Comparison of ENCODE assay signal across 17 cellular contexts in genomic region chr1:24759492-24759891, GRCh38. TPM values are rescaled to one million over a fixed set of nuclear protein-coding genes. Genes with fewer than 3 reads are reported as not detected.
A peak's percentile ranks its signal among the peaks of the same experiment; 100 is the strongest.
DNase-seq lines count a peak whose midpoint lies in the region; ATAC-seq, FAIRE-seq and TF ChIP-seq lines count a peak whose summit lies in the region.
"Had no signal": no experiment of that assay in that cellular context is flagged by ENCODE, and none has a peak within 500 bp of the region (broad histone marks: within the 10 kb centered on the region; RNA-seq: fewer than 3 reads in every experiment).

No MANE protein-coding gene starts in this region.

- intact Hi-C loops in kidney (cut with DNase I), result no loop called here
- intact Hi-C loops in spleen (cut with DNase I; ENCODE audit: low total_unique reads), result no loop called here

- H3K36me3 ChIP-seq in HEK293 (ENCODE audit: control insufficient read depth in 2 of 2, insufficient read depth in 1 of 2, low read length in 2 of 2) (peaks cover 0 to 4% of the 10 kb centered on the region in 2 experiments; a peak in 1 of 3 replicates), kidney (ENCODE audit: control insufficient read depth in 1 of 2, insufficient read depth in 2 of 2, low read length in 2 of 2) (no peaks in the 10 kb centered on the region), spleen (no peaks in the 10 kb centered on the region)
- H3K36me3 ChIP-seq: HAP-1 had no signal

- WGBS in spleen, 5 donors, result 80 to 91% (median 89%) methylated on average over 5 of the region's 5 CpGs

- POLR2A ChIA-PET in HEK293 (lab: Yijun Ruan, JAX), result interaction anchor here (1.1 kb wide), 1 partner anchor 14 kb away, joined by 5 read pairs; the partner anchor contains the start of gene CLIC4

- H3K9me3 ChIP-seq in HEK293 (ENCODE audit: control insufficient read depth, insufficient read depth, low read depth, low read length), result no peaks in the 10 kb centered on the region
- H3K9me3 ChIP-seq in kidney (ENCODE audit: control insufficient read depth in 1 of 2, low read length in 2 of 2), result no peaks in the 10 kb centered on the region
- H3K9me3 ChIP-seq in spleen, result no peaks in the 10 kb centered on the region
- H3K9me3 ChIP-seq: HAP-1 had no signal

- DNase-seq in amniotic epithelial cell (ENCODE audit: low read depth) (peak; percentile 50), kidney (peak; percentile 26), spleen (peak; percentile 41), NCI-H187 (lab: John Stamatoyannopoulos, UW) (no peak)
- DNase-seq in activated effector memory CD4-positive, alpha-beta T cell treated with anti-CD3 and anti-CD28 coated beads, Interleukin-2, amount 50 U/mL, for 16 hours, result no peak
- DNase-seq: 8988T, AML-193, Calu3, DMS 273 treated with DMSO at 0.1 percent for 48 hours, HFFc6 had no signal

- no peaks in the 10 kb centered on the region for H3K27me3 ChIP-seq in spleen (replicated peaks in 1 of 7)
- H3K27me3 ChIP-seq: BLaER1 had no signal

- CTCF ChIA-PET in HEK293 (lab: Yijun Ruan, JAX), result no interaction called here

- no peak for TF ChIP-seq POLR2A in spleen (IDR thresholded peaks at IDR 0.05)

- H3K9ac ChIP-seq in kidney (ENCODE audit: low read length in 2 of 2), result no peak overlapping the region
- H3K9ac ChIP-seq: BLaER1, KMS-11 had no signal

- no peak for FAIRE-seq in kidney (lab: Jason Lieb, UNC)
- FAIRE-seq: H1 had no signal

- no peak for ATAC-seq in HG03045 (IDR thresholded peaks at IDR 0.05; ENCODE audit: unreplicated experiment)

- H3K4me1 ChIP-seq in HEK293 (ENCODE audit: control insufficient read depth, insufficient read depth, low read length) (peaks cover 2% of the 10 kb centered on the region; the same call in 1 of the 2 replicates), kidney (ENCODE audit: control insufficient read depth in 1 of 2, insufficient read depth in 1 of 2, low read depth in 1 of 2, low read length in 2 of 2) (peaks cover 2 to 8% of the 10 kb centered on the region in 2 donors), spleen (peaks cover 0 to 36% (median 10%) of the 10 kb centered on the region in 6 donors)

- H3K27ac ChIP-seq in HEK293 (ENCODE audit: extremely low read depth, low read depth, low read length) (no peak overlapping the region), kidney (ENCODE audit: low read depth in 2 of 2, low read length in 2 of 2) (no peak overlapping the region), spleen (no peak overlapping the region)
- H3K27ac ChIP-seq: BLaER1, HL-60, KMS-11 had no signal

- no peak overlapping the region for H3K4me3 ChIP-seq in HEK293 (ENCODE audit: low read depth, low read length)
- H3K4me3 ChIP-seq in kidney (ENCODE audit: low read length in 2 of 2), result no peak overlapping the region
- no peak overlapping the region for H3K4me3 ChIP-seq in spleen
- H3K4me3 ChIP-seq: BLaER1, HAP-1 had no signal

- TF ChIP-seq CTCF in HEK293 (tag by site-specific recombination; IDR thresholded peaks at IDR 0.05) (no peak), kidney (IDR thresholded peaks at IDR 0.05; ENCODE audit: borderline replicate concordance, extremely low read depth, insufficient read depth) (no peak), spleen (IDR thresholded peaks at IDR 0.05 in 8 of 11, conservative IDR thresholded peaks at IDR 0.05 in 3 of 11) (no peak)

TF ChIP-seq in HEK293, 187 proteins besides CTCF, POLR2A, EP300 and RAD21:
- TF ChIP-seq ZBTB44 (tag by site-specific recombination; IDR thresholded peaks at IDR 0.05) (no peak), ZNF148 (tag by site-specific recombination; IDR thresholded peaks at IDR 0.05; ENCODE audit: borderline replicate concordance) (no peak), BCL11A (tag by site-specific recombination; IDR thresholded peaks at IDR 0.05; ENCODE audit: low read depth) (no peak), ZNF580 (tag by site-specific recombination; IDR thresholded peaks at IDR 0.05) (no peak), ZNF664 (tag by site-specific recombination; IDR thresholded peaks at IDR 0.05) (peak; percentile 70)

RNA-seq across cellular contexts. Expression of gene CLIC4, which starts 14.2 kb away (rescaled TPM):
- total RNA-seq in kidney (315 TPM), spleen (10 to 100 TPM; 60.9 to 99.6 (median 73.8) TPM)
- polyA plus RNA-seq in kidney (ENCODE audit: insufficient read depth, low read depth, low replicate concordance) (72.7 TPM), spleen (10 to 100 TPM; 17.0 to 32.2 (median 27.0) TPM)

Comparison
In these comparisons a context has a peak if more than half of its experiments do, and no peak if none do; other contexts are left out.
1. DNase-seq: peak in amniotic epithelial cell (single experiment), kidney (single experiment) and spleen (single experiment); none in NCI-H187 (0 of 2) and activated effector memory CD4-positive, alpha-beta T cell treated with anti-CD3 and anti-CD28 coated beads, Interleukin-2, amount 50 U/mL, for 16 hours (single experiment).